In the genomic region with DNA sequence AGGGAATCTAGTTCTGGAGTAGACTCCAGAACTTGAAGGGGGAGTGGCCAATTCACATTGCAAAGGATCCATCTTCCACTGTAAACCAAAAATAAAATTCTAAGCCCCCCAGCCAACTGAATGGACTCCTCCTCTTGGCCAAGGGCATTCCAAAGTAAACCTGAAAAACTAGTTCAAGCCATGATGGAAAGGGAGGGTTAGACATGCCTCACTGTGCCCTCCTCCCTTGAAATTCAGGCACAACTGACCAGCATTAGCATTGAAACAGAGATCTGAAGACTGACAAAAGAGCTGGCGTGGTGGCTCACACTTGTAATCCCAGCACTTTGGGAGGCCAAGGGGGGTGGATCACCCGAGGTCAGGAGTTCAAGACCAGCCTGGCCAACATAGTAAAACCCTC, we compare ENCODE assay signal across 6 cellular contexts. TPM values are rescaled to one million over a fixed set of nuclear protein-coding genes. Genes with fewer than 3 reads are reported as not detected.
"Had no signal": no experiment of that assay in that cellular context is flagged by ENCODE, and none has a peak within 500 bp of the region (broad histone marks: within the 10 kb centered on the region; RNA-seq: fewer than 3 reads in every experiment).

No MANE protein-coding gene starts in this region.

RNA-seq across cellular contexts. Expression of a gene that starts 19.5 kb away (rescaled TPM):
- total RNA-seq: GM23248, H1, H4, HFFc6 had no signal
- polyA plus RNA-seq: GM23248 had no signal

RNA-seq across cellular contexts. Expression of a gene that starts 35.6 kb away (rescaled TPM):
- total RNA-seq: GM23248, GM23338, H7, HFFc6 had no signal
- polyA plus RNA-seq: GM23248 had no signal
